In the genomic region with DNA sequence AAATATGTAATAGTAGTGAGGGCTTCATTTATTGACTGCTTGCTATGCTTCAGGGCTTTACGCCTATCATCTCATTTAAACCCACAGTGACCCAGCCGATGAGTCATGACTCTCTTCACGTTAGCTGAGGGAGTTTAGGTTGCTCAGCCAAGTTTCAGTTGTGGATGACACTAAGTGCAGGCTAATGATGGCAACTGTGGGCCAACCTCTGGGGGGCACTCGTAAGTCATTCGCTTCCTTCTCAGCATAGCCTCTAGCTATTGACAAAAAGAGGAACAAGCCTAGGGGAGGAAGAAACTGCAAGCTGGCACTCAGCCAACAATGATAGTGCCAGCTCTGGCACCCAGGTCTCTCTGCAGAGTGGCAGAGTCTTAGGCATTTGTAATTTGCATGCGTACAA, we compare ENCODE assay signal across 8 cellular contexts.
A peak's percentile ranks its signal among the peaks of the same experiment; 100 is the strongest.
DNase-seq lines count a peak whose midpoint lies in the region; ATAC-seq and TF ChIP-seq lines count a peak whose summit lies in the region.

No MANE protein-coding gene starts in this region.

- no peak for TF ChIP-seq CTCF in stomach (IDR thresholded peaks at IDR 0.05)

- peaks cover 0 to 82% (median 38%) of the 10 kb centered on the region in 4 donors for H3K4me1 ChIP-seq in stomach

- DNase-seq in COR-L47 (lab: John Stamatoyannopoulos, UW) (peak; percentile 30), HK-2 (ENCODE audit: unreplicated experiment) (peak; percentile 25), T-helper 9 cell (peak; percentile 9), astrocyte of the hippocampus (ENCODE audit: low read depth, low spot score) (peak; percentile 59), lung microvascular endothelial cell (ENCODE audit: low read depth in 2 of 2) (peak; percentile 19 to 61), stomach (peak; percentile 52), NCI-H2227 treated with DMSO at 0.1 percent for 48 hours (lab: John Stamatoyannopoulos, UW) (no peak)

- no peaks in the 10 kb centered on the region for H3K27me3 ChIP-seq in stomach

- H3K9me3 ChIP-seq in stomach = no peaks in the 10 kb centered on the region

- H3K36me3 ChIP-seq in stomach = peaks cover 0 to 7% (median 0%) of the 10 kb centered on the region in 4 donors

- TF ChIP-seq EP300 in stomach (IDR thresholded peaks at IDR 0.05) = no peak

- H3K4me3 ChIP-seq in stomach = no peak overlapping the region

- peak; percentile 85 for ATAC-seq in GM21390 (IDR thresholded peaks at IDR 0.05; ENCODE audit: unreplicated experiment)

- 67 to 74% (median 74%) methylated on average over 6 of the region's 6 CpGs for WGBS in stomach, 5 donors

- TF ChIP-seq POLR2A in stomach (IDR thresholded peaks at IDR 0.05) = no peak

- intact Hi-C loops in stomach (cut with DNase I; ENCODE audit: low total_unique reads) = no loop called here

- H3K27ac ChIP-seq in stomach = no peak overlapping the region
